In the genomic region with DNA sequence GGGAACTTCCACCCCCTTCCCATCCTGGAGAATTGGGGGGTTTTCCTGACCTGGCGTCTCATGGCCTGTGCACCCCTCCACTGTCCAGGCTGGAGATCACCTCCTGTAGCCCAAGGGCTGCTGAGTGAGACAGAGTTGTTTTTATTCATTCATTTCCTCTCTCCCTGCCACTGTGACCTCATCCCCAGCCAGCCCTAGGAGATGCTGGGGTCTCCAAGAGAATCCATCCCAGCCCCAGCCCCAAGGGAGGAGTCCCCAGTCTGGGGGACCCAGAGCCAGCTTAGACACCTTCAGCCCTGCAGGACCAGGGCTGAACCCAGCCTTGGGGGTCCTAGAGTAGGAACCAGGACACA, we compare ENCODE assay signal across 1 cellular context.
TF ChIP-seq lines count a peak whose summit lies in the region.

No MANE protein-coding gene starts in this region.

TF ChIP-seq in SK-N-SH treated with all-trans-retinoic acid at 6 μM for 48 hours, 23 proteins besides CTCF, POLR2A, EP300 and RAD21 (continued from another document):
- TF ChIP-seq, protein P1, sequence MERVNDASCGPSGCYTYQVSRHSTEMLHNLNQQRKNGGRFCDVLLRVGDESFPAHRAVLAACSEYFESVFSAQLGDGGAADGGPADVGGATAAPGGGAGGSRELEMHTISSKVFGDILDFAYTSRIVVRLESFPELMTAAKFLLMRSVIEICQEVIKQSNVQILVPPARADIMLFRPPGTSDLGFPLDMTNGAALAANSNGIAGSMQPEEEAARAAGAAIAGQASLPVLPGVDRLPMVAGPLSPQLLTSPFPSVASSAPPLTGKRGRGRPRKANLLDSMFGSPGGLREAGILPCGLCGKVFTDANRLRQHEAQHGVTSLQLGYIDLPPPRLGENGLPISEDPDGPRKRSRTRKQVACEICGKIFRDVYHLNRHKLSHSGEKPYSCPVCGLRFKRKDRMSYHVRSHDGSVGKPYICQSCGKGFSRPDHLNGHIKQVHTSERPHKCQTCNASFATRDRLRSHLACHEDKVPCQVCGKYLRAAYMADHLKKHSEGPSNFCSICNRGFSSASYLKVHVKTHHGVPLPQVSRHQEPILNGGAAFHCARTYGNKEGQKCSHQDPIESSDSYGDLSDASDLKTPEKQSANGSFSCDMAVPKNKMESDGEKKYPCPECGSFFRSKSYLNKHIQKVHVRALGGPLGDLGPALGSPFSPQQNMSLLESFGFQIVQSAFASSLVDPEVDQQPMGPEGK (CRISPR knock-in tag; IDR thresholded peaks at IDR 0.05; ENCODE audit: borderline replicate concordance) = no peak
- TF ChIP-seq ZNF565 (CRISPR knock-in tag; conservative IDR thresholded peaks at IDR 0.05; ENCODE audit: low read depth) = no peak
- TF ChIP-seq, protein P2, sequence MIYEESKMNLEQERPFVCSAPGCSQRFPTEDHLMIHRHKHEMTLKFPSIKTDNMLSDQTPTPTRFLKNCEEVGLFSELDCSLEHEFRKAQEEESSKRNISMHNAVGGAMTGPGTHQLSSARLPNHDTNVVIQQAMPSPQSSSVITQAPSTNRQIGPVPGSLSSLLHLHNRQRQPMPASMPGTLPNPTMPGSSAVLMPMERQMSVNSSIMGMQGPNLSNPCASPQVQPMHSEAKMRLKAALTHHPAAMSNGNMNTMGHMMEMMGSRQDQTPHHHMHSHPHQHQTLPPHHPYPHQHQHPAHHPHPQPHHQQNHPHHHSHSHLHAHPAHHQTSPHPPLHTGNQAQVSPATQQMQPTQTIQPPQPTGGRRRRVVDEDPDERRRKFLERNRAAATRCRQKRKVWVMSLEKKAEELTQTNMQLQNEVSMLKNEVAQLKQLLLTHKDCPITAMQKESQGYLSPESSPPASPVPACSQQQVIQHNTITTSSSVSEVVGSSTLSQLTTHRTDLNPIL (CRISPR knock-in tag; IDR thresholded peaks at IDR 0.05; ENCODE audit: low read depth) = no peak
- no peak for TF ChIP-seq RARB (CRISPR knock-in tag; IDR thresholded peaks at IDR 0.05)
- no peak for TF ChIP-seq SNAI2 (CRISPR knock-in tag; IDR thresholded peaks at IDR 0.05)
- TF ChIP-seq GLIS3 (CRISPR knock-in tag; IDR thresholded peaks at IDR 0.05) = no peak
